Comparison of ENCODE assay signal across 1 cellular context in the genomic region with DNA sequence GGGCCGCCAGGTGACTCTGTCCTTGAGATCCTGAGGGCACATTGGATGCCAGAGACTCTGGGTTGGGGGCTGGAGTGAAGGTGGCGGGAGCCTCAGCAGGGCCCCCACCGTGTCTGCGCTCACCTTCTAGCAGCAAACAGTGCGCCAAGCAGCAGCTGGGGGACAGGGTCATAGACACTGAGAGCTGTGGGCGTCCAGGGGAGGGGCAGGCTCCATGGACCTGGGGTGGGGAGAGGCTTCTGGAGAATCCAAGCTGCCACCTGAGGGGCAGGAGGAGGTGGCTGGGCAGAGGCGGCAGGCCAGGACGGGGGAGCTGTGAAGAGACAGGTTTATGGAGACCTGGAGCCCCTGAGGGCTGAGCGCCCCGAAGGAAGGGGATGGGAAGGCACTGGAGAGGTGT.
TF ChIP-seq lines count a peak whose summit lies in the region.

No MANE protein-coding gene starts in this region.

TF ChIP-seq in K562, 482 proteins besides CTCF, POLR2A, EP300 and RAD21:
- no peak for TF ChIP-seq NR1H2 (CRISPR knock-in tag; IDR thresholded peaks at IDR 0.05)
- TF ChIP-seq RBFOX2 (IDR thresholded peaks at IDR 0.05; ENCODE audit: low read depth, low read length), result peak; percentile 37; the same call in 1 of the 2 replicates
- peak; percentile 35; the same call in 1 of the 2 replicates for TF ChIP-seq POLR2G (IDR thresholded peaks at IDR 0.05; ENCODE audit: low read depth, low read length)
- TF ChIP-seq ZNF143 (CRISPR knock-in tag; IDR thresholded peaks at IDR 0.05), result no peak
TF ChIP-seq in K562: peak in this region for 2.
